In the genomic region with DNA sequence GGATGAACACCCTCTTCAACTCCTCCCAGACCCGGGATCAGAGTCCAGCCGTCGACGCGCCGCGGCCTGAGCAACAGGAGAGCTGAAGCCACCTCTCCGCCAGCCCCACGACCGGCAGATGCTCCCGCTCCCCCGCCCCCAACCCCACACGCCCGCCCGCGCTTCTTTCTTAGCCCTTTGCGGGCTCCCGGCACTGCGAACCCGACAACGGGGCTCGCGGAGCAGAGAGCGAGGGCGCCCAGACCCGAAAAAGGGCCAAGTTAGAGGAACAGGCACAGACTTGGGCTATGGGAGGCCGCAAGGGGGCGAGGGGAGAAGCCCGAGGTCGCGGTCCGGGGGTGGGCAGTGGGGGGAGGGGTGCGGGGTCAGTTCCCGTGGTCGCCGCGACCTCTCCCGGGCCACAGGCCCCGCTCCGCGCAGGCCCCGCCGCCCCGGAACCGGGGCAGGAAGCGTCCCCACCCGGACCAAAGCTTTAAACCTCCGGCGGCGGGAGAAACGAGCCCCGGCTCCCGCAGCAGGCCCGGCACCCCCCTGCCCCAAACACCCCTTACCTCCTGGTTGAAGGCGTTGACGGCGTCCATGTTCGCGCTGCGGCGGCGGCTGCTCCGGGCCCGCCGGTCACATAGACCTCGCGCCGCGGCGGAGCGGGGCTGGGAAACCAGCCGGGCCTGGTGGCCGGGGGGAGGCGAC, we compare ENCODE assay signal across 8 cellular contexts. TPM values are rescaled to one million over a fixed set of nuclear protein-coding genes. Genes with fewer than 3 reads are reported as not detected.
DNase-seq lines count a peak whose midpoint lies in the region; ATAC-seq and TF ChIP-seq lines count a peak whose summit lies in the region.

No MANE protein-coding gene starts in this region.

- peak overlapping the region; percentile 98 for H3K4me3 ChIP-seq in psoas muscle

- TF ChIP-seq CTCF in 22Rv1 (IDR thresholded peaks at IDR 0.05) (peak; percentile 22), psoas muscle (IDR thresholded peaks at IDR 0.05) (peak; percentile 9)

- peaks cover 0 to 2% of the 10 kb centered on the region in 2 donors for H3K36me3 ChIP-seq in psoas muscle (ENCODE audit: insufficient read depth in 1 of 2, low read depth in 1 of 2)

- H3K4me1 ChIP-seq in psoas muscle = peaks cover 41% of the 10 kb centered on the region

- in situ Hi-C loops in KBM-7 (cut with MboI; ENCODE audit: low pct_unique_long_range_greater_than_20kb, low sequenced_read_pairs) = no loop called here

- H3K27ac Mint-ChIP-seq in activated naive CD8-positive, alpha-beta T cell = peak overlapping the region; percentile 83

- 0 to 1% (median 0%) methylated on average over 46 to 74 of the region's 74 CpGs for WGBS in psoas muscle, 3 donors

- H3K9me3 Mint-ChIP-seq in activated naive CD8-positive, alpha-beta T cell (ENCODE audit: low read depth) = no peaks in the 10 kb centered on the region

- DNase-seq in SHP77 treated with DMSO at 0.1 percent for 48 hours (lab: John Stamatoyannopoulos, UW) = peak; percentile 1
- DNase-seq in left cardiac atrium = peak; percentile 61
- peak; percentile 56 to 70 for DNase-seq in psoas muscle
- no peak for DNase-seq in KBM-7

- peak overlapping the region; percentile 78 for H3K4me3 Mint-ChIP-seq in activated naive CD8-positive, alpha-beta T cell

- ATAC-seq in GM18499 (IDR thresholded peaks at IDR 0.05; ENCODE audit: insufficient read depth, unreplicated experiment) (peak; percentile 2), HG03060 (IDR thresholded peaks at IDR 0.05; ENCODE audit: low read depth, unreplicated experiment) (peak; percentile 7), left cardiac atrium (peak; percentile 36 to 42), psoas muscle (peak; percentile 39 to 59 (median 50))

- no peaks in the 10 kb centered on the region for H3K27me3 ChIP-seq in psoas muscle (ENCODE audit: insufficient read depth in 3 of 3, low read length in 2 of 3)

- intact Hi-C loops in left cardiac atrium (cut with DNase I) (no loop called here), psoas muscle (cut with DNase I) (loop anchor here (2.0 to 10.0 kb wide), 3 partner anchors 64 to 881 kb away; partner anchors contain the start of gene CFAP298 (in 1 of the 2))

- H3K4me1 Mint-ChIP-seq in activated naive CD8-positive, alpha-beta T cell (ENCODE audit: low read depth) = peaks cover 12% of the 10 kb centered on the region

- H3K27me3 Mint-ChIP-seq in activated naive CD8-positive, alpha-beta T cell = no peaks in the 10 kb centered on the region

- no peaks in the 10 kb centered on the region for H3K9me3 ChIP-seq in psoas muscle

- no peaks in the 10 kb centered on the region for H3K36me3 Mint-ChIP-seq in activated naive CD8-positive, alpha-beta T cell

- H3K27ac ChIP-seq in 22Rv1 = peak overlapping the region; percentile 86
- peak overlapping the region; percentile 99 for H3K27ac ChIP-seq in psoas muscle

RNA-seq across cellular contexts. Expression of gene SCAF4, which starts 0.7 kb away (rescaled TPM):
- total RNA-seq in left cardiac atrium (10 to 100 TPM; 16.5 to 23.6 TPM), psoas muscle (10 to 100 TPM; 17.3 to 23.9 (median 23.5) TPM)
- polyA plus RNA-seq in psoas muscle = 10 to 100 TPM in 1 of 3 donors, 1 to 10 TPM in 2; 7.5 to 17.3 (median 9.0) TPM

Comparison
In these comparisons a context has a peak if more than half of its experiments do, and no peak if none do; other contexts are left out.
1. intact Hi-C loops: an anchor here in psoas muscle (2.0 to 10.0 kb wide); none called in left cardiac atrium.